ENCODE assay signal across 21 cellular contexts in the genomic region with DNA sequence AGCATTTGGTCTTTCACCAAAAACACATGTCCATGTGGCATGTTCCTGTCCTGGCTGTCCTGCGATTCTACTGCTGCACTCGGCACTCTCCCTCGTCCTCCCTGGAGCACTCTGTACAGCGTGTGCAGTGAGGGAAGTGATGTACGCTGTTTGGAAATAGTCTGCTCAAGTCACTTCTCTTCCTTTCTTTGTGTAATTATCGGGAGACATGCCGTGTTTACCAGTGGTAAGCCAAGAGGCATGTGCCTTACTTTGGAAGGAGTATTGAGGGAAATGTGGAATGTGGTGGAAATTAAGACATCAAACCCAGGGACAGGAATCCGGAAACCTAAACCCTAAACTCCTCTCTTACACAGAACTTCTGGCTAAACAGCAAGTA.
A peak's percentile ranks its signal among the peaks of the same experiment; 100 is the strongest.
DNase-seq lines count a peak whose midpoint lies in the region; ATAC-seq and TF ChIP-seq lines count a peak whose summit lies in the region.
"Had no signal": no experiment of that assay in that cellular context is flagged by ENCODE, and none has a peak within 500 bp of the region (broad histone marks: within the 10 kb centered on the region; RNA-seq: fewer than 3 reads in every experiment).

No MANE protein-coding gene starts in this region.

- no peak for TF ChIP-seq POLR2A in stomach (IDR thresholded peaks at IDR 0.05)

- H3K4me3 ChIP-seq in AG10803 (ENCODE audit: low read length), result no peak overlapping the region
- H3K4me3 ChIP-seq in stomach, result no peak overlapping the region
- H3K4me3 ChIP-seq: MG63, PC-9, SJCRH30 had no signal

- DNase-seq in AG10803 (ENCODE audit: low read depth), result peak; percentile 89
- DNase-seq in EH (ENCODE audit: low read depth), result peak; percentile 51
- peak; percentile 88 for DNase-seq in fibroblast of gingiva (ENCODE audit: low read depth)
- DNase-seq in stomach, result no peak
- DNase-seq in NCI-H526 treated with DMSO at 0.1 percent for 48 hours (lab: John Stamatoyannopoulos, UW), result no peak
- no peak for DNase-seq in GM10266 (ENCODE audit: extremely low spot score)
- DNase-seq: BE2C; CD4-positive, CD25-positive, alpha-beta regulatory T cell; IMR-90; KG1; MG63; NCI-H1105 treated with DMSO at 0.1 percent for 48 hours; NCI-H146; NCI-H1930; NCI-H446; NCI-H524 treated with DMSO at 0.1 percent for 48 hours; PC-9; SJCRH30 had no signal

- WGBS in stomach, 5 donors, result 70 to 84% (median 81%) methylated on average over 8 of the region's 8 CpGs

- peaks cover 0 to 8% (median 0%) of the 10 kb centered on the region in 3 donors for H3K27me3 ChIP-seq in stomach
- H3K27me3 ChIP-seq: MG63, SJCRH30 had no signal

- ATAC-seq in HG03025 (IDR thresholded peaks at IDR 0.05; ENCODE audit: low FRiP score, unreplicated experiment), result no peak
- ATAC-seq: Right ventricle myocardium inferior, SK-N-SH treated with all-trans-retinoic acid at 6 μM for 48 hours had no signal

- intact Hi-C loops in stomach (cut with DNase I; ENCODE audit: low total_unique reads), result no loop called here

- TF ChIP-seq EP300 in stomach (IDR thresholded peaks at IDR 0.05), result no peak

- no peaks in the 10 kb centered on the region for H3K9me3 ChIP-seq in stomach
- H3K9me3 ChIP-seq: BE2C, MG63, SJCRH30 had no signal

- TF ChIP-seq CTCF in AG10803 (conservative IDR thresholded peaks at IDR 0.05; ENCODE audit: low read length) (no peak), stomach (IDR thresholded peaks at IDR 0.05) (no peak), GM10266 (IDR thresholded peaks at IDR 0.05; ENCODE audit: control insufficient read depth, insufficient read depth, low read depth, missing control alignments) (no peak)

- no peaks in the 10 kb centered on the region for H3K36me3 ChIP-seq in stomach
- H3K36me3 ChIP-seq: BE2C, MG63, SJCRH30 had no signal

- peaks cover 15 to 33% (median 23%) of the 10 kb centered on the region in 4 donors for H3K4me1 ChIP-seq in stomach
- H3K4me1 ChIP-seq: BE2C, SJCRH30 had no signal

- peak overlapping the region; percentile 41 to 88 (median 81) for H3K27ac ChIP-seq in stomach
- H3K27ac ChIP-seq: PC-9, SJCRH30 had no signal

Comparison
In these comparisons a context has a peak if more than half of its experiments do, and no peak if none do; other contexts are left out.
1. DNase-seq: peak in AG10803 (single experiment), EH (single experiment) and fibroblast of gingiva (single experiment); none in stomach (single experiment), NCI-H526 treated with DMSO at 0.1 percent for 48 hours (single experiment) and GM10266 (single experiment).